In the genomic region with DNA sequence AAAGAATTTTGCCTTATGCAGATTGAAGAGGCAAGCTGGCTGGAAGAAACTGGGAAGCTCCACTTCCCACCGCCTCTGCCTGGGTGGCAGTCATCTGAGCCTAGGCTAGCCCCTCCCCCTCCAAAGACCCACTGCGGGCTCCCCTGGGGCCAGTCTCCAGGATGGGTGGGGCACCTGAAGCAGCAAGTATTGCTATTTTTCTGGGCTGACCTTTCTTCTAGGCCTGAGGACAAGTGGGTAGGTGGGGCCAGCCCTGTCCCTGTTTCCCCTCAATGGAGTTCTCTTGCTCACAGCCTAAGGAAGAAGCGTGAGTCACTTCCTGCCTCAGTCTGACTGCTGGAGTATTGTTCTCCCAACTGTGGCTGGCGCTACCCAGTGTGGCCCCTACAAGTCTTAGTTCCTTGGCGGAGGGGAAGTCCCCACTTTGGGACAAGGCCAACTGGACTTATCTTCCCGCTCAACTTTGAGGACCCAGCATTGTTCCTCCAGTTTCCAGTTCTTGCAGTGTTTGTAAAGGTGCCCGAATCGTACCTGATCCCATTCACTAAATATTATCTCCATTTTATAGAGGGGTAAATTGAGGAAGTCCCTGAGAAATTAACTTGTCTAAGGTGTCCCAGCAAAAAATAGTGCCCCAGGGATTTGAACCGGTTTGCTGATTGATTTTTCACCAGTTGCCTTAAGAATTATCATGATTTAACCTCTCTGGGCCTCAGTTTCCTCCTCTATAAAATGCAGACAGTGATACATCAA, we compare ENCODE assay signal across 9 cellular contexts. TPM values are rescaled to one million over a fixed set of nuclear protein-coding genes. Genes with fewer than 3 reads are reported as not detected.
DNase-seq lines count a peak whose midpoint lies in the region; ATAC-seq, FAIRE-seq and TF ChIP-seq lines count a peak whose summit lies in the region.
"Had no signal": no experiment of that assay in that cellular context is flagged by ENCODE, and none has a peak within 500 bp of the region (broad histone marks: within the 10 kb centered on the region; RNA-seq: fewer than 3 reads in every experiment).

No MANE protein-coding gene starts in this region.

- ATAC-seq in activated T-cell treated with anti-CD3 and anti-CD28 coated beads, Interleukin-2, amount 50 U/mL, for 4 hours: peak; percentile 17 to 24
- ATAC-seq in GM19035 (IDR thresholded peaks at IDR 0.05; ENCODE audit: unreplicated experiment): no peak

- peaks cover 55% of the 10 kb centered on the region for H3K4me1 Mint-ChIP-seq in activated T-cell treated with anti-CD3 and anti-CD28 coated beads, Interleukin-2, amount 50 U/mL, for 4 hours (ENCODE audit: low read depth)

- TF ChIP-seq POLR2A in GM12892 (IDR thresholded peaks at IDR 0.05; ENCODE audit: low read depth, low read length): no peak

- peak overlapping the region; percentile 89 for H3K4me3 Mint-ChIP-seq in activated T-cell treated with anti-CD3 and anti-CD28 coated beads, Interleukin-2, amount 50 U/mL, for 4 hours

- H3K4me3 ChIP-seq in fibroblast of villous mesenchyme (ENCODE audit: low read depth, low read length): no peak overlapping the region

- no peaks in the 10 kb centered on the region for H3K27me3 Mint-ChIP-seq in activated T-cell treated with anti-CD3 and anti-CD28 coated beads, Interleukin-2, amount 50 U/mL, for 4 hours (ENCODE audit: low read depth)

- no peaks in the 10 kb centered on the region for H3K36me3 Mint-ChIP-seq in activated T-cell treated with anti-CD3 and anti-CD28 coated beads, Interleukin-2, amount 50 U/mL, for 4 hours (ENCODE audit: insufficient read depth)

- in situ Hi-C loops in GM13976 (cut with MboI; ENCODE audit: low sequenced_read_pairs, unreplicated experiment): no loop called here

- TF ChIP-seq CTCF in fibroblast of villous mesenchyme (IDR thresholded peaks at IDR 0.05; ENCODE audit: insufficient read depth, low read depth, low read length) (no peak), GM13976 (IDR thresholded peaks at IDR 0.05; ENCODE audit: borderline replicate concordance, control extremely low read depth, extremely low read depth, insufficient read depth, missing control alignments) (no peak)

- H3K9me3 Mint-ChIP-seq in activated T-cell treated with anti-CD3 and anti-CD28 coated beads, Interleukin-2, amount 50 U/mL, for 4 hours: no peaks in the 10 kb centered on the region

- DNase-seq in GM12892 (ENCODE audit: insufficient read length) (no peak), NCI-H226 (peak; percentile 79), fibroblast of villous mesenchyme (ENCODE audit: low read depth) (peak; percentile 87), occipital lobe (lab: John Stamatoyannopoulos, UW) (peak; percentile 40), NCI-H2196 (lab: John Stamatoyannopoulos, UW; ENCODE audit: unreplicated experiment) (no peak), GM13976 (ENCODE audit: low spot score) (no peak)
- peak; percentile 44 for DNase-seq in activated T-cell treated with anti-CD3 and anti-CD28 coated beads, Interleukin-2, amount 50 U/mL, for 4 hours

- FAIRE-seq in GM12892 (lab: Jason Lieb, UNC): peak; percentile 61
- FAIRE-seq: TTC549 had no signal

RNA-seq across cellular contexts. Expression of a gene that starts 1.4 kb away (rescaled TPM):
- polyA plus RNA-seq in GM12892 (2012; ENCODE audit: missing spikeins): 12.6 TPM
- 100 to 1,000 TPM; 162 to 242 (median 189) TPM for total RNA-seq in activated T-cell treated with anti-CD3 and anti-CD28 coated beads, Interleukin-2, amount 50 U/mL, for 4 hours
- 38.4 and 45.1 TPM in 2 replicates for total RNA-seq in fibroblast of villous mesenchyme
- 8.7 TPM for total RNA-seq in occipital lobe

RNA-seq across cellular contexts. Expression of a gene that starts 14.5 kb away (rescaled TPM):
- 1.3 TPM for polyA plus RNA-seq in GM12892 (2012; ENCODE audit: missing spikeins)
- 1 to 10 TPM; 3.6 to 8.1 (median 5.8) TPM for total RNA-seq in activated T-cell treated with anti-CD3 and anti-CD28 coated beads, Interleukin-2, amount 50 U/mL, for 4 hours
- total RNA-seq in fibroblast of villous mesenchyme (17.3 and 26.1 TPM in 2 replicates), occipital lobe (4.8 TPM)

RNA-seq across cellular contexts. Expression of a gene that starts 33.3 kb away (rescaled TPM):
- polyA plus RNA-seq in GM12892 (2012; ENCODE audit: missing spikeins): 35.7 TPM
- total RNA-seq in activated T-cell treated with anti-CD3 and anti-CD28 coated beads, Interleukin-2, amount 50 U/mL, for 4 hours: 100 to 1,000 TPM in 2 of 3 donors, 10 to 100 TPM in 1; 93.2 to 124 (median 122) TPM
- total RNA-seq in fibroblast of villous mesenchyme (11.9 and 15.1 TPM in 2 replicates), occipital lobe (32.4 TPM)

Comparison
In these comparisons a context has a peak if more than half of its experiments do, and no peak if none do; other contexts are left out.
1. DNase-seq: peak in NCI-H226 (single experiment), activated T-cell treated with anti-CD3 and anti-CD28 coated beads, Interleukin-2, amount 50 U/mL, for 4 hours (single experiment), fibroblast of villous mesenchyme (single experiment) and occipital lobe (single experiment); none in GM12892 (single experiment), NCI-H2196 (single experiment) and GM13976 (single experiment).